In genomic region chr3:185632996-185633395, GRCh38 we compare ENCODE assay signal across 24 cellular contexts.
"Had no signal": no experiment of that assay in that cellular context is flagged by ENCODE, and none has a peak within 500 bp of the region (broad histone marks: within the 10 kb centered on the region; RNA-seq: fewer than 3 reads in every experiment).

No MANE protein-coding gene starts in this region.

- H3K27ac ChIP-seq: ovary, sigmoid colon, testis, transverse colon had no signal

- ATAC-seq: esophagus mucosa; left colon; stimulated activated naive B cell treated with anti-CD40 and anti-IgM and Interleukin-4, amounts not matched to agents 10 μg/mL and 1 μg/mL and 100 μg/mL, for 72 hours had no signal

- H3K27me3 Mint-ChIP-seq: activated CD4-positive, alpha-beta T cell treated with anti-CD3 and anti-CD28 coated beads, Interleukin-2, amount 10 ng/mL, durations not matched to agents 24 days and 14 days; progenitor cell of endocrine pancreas; stimulated activated naive B cell treated with anti-CD40 and anti-IgM and Interleukin-4, amounts not matched to agents 10 μg/mL and 1 μg/mL and 100 μg/mL, for 72 hours had no signal

- H3K9me3 Mint-ChIP-seq: activated CD4-positive, alpha-beta T cell treated with anti-CD3 and anti-CD28 coated beads, Interleukin-2, amount 10 ng/mL, durations not matched to agents 24 days and 14 days; activated naive CD4-positive, alpha-beta T cell treated with anti-CD3 and anti-CD28 coated beads, Interleukin-2, amount 10 ng/mL, durations not matched to agents 7 days and 5 days; immature natural killer cell; nephron progenitor cell; stimulated activated naive B cell treated with anti-CD40 and anti-IgM and Interleukin-4, amounts not matched to agents 10 μg/mL and 1 μg/mL and 100 μg/mL, for 72 hours had no signal

- H3K27ac Mint-ChIP-seq: activated CD4-positive, alpha-beta T cell treated with anti-CD3 and anti-CD28 coated beads, Interleukin-2, amount 10 ng/mL, durations not matched to agents 24 days and 14 days; activated naive CD4-positive, alpha-beta T cell treated with anti-CD3 and anti-CD28 coated beads, Interleukin-2, amount 10 ng/mL, durations not matched to agents 7 days and 5 days; nephron progenitor cell; stimulated activated naive B cell treated with anti-CD40 and anti-IgM and Interleukin-4, amounts not matched to agents 10 μg/mL and 1 μg/mL and 100 μg/mL, for 72 hours had no signal

- H3K4me1 Mint-ChIP-seq: immature natural killer cell had no signal

- H3K9me3 ChIP-seq: ovary, sigmoid colon, testis, transverse colon had no signal

- H3K27me3 ChIP-seq: ovary, sigmoid colon, testis, transverse colon had no signal

- DNase-seq: activated CD4-positive, alpha-beta T cell treated with anti-CD3 and anti-CD28 coated beads, Interleukin-2, amount 10 ng/mL, durations not matched to agents 24 days and 14 days; activated CD4-positive, CD25-positive, alpha-beta regulatory T cell; activated CD8-positive, alpha-beta memory T cell treated with anti-CD3 and anti-CD28 coated beads for 24 hours; activated effector memory CD4-positive, alpha-beta T cell treated with Interleukin-2 at 50 U/mL for 16 hours; activated naive CD4-positive, alpha-beta T cell treated with anti-CD3 and anti-CD28 coated beads, Interleukin-2, amount 10 ng/mL, durations not matched to agents 7 days and 5 days; amygdala; central memory CD4-positive, alpha-beta T cell; foreskin fibroblast; head of caudate nucleus; hypothalamus; immature natural killer cell; kidney; left colon; mesenchymal stem cell; nephron progenitor cell; ovary; sigmoid colon; small intestine; stimulated activated CD4-positive, alpha-beta T cell treated with anti-CD3 and anti-CD28 coated beads, Interleukin-1b, Interleukin-23, amount 100 ng/mL, for 48 hours; stimulated activated naive B cell treated with anti-CD40 and anti-IgM and Interleukin-4, amounts not matched to agents 10 μg/mL and 1 μg/mL and 100 μg/mL, for 72 hours; testis; transverse colon had no signal

- H3K4me3 ChIP-seq: ovary, sigmoid colon, testis, transverse colon had no signal

- H3K36me3 ChIP-seq: ovary had no signal

- H3K4me1 ChIP-seq: testis had no signal

- H3K4me3 Mint-ChIP-seq: activated CD4-positive, alpha-beta T cell treated with anti-CD3 and anti-CD28 coated beads, Interleukin-2, amount 10 ng/mL, durations not matched to agents 24 days and 14 days; activated naive CD4-positive, alpha-beta T cell treated with anti-CD3 and anti-CD28 coated beads, Interleukin-2, amount 10 ng/mL, durations not matched to agents 7 days and 5 days; immature natural killer cell; nephron progenitor cell; stimulated activated naive B cell treated with anti-CD40 and anti-IgM and Interleukin-4, amounts not matched to agents 10 μg/mL and 1 μg/mL and 100 μg/mL, for 72 hours had no signal
